18 cellular contexts compared by ENCODE assay signal in the genomic region with DNA sequence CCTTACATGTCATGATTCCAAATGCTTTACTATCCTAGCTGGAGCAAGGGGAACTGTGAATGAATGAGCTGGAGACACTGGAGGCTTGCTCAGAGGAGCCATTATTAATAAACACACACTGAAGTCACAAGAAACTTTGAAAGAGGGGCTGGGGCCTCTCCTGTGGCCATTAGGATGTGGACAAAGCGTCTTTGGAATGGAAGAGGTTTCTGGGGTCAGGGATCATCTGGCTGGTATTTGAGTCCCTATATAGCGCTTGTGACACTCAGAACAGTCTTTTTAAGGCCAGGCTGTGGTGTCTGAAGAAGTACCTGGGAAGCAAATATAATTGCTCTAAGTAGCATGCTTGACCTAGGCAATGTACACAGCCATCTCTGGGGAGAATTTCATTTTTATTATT.
"Had no signal": no experiment of that assay in that cellular context is flagged by ENCODE, and none has a peak within 500 bp of the region (broad histone marks: within the 10 kb centered on the region; RNA-seq: fewer than 3 reads in every experiment).

No MANE protein-coding gene starts in this region.

- H3K36me3 ChIP-seq: esophagus squamous epithelium, sigmoid colon, vagina had no signal

- H3K4me1 Mint-ChIP-seq: activated B cell treated with CpG ODN at 0.5 μM for 24 hours had no signal

- H3K4me3 ChIP-seq: dorsolateral prefrontal cortex, esophagus squamous epithelium, psoas muscle, sigmoid colon, vagina had no signal

- ATAC-seq: activated naive CD4-positive, alpha-beta T cell treated with anti-CD3 and anti-CD28 coated beads, Interleukin-2, amount 50 U/mL, for 72 hours; psoas muscle had no signal

- H3K27ac Mint-ChIP-seq: activated B cell treated with CpG ODN at 0.5 μM for 24 hours; activated naive CD4-positive, alpha-beta T cell treated with anti-CD3 and anti-CD28 coated beads, Interleukin-2, amount 50 U/mL, for 72 hours; stimulated activated naive CD8-positive, alpha-beta T cell treated with anti-CD3 and anti-CD28 coated beads, Interleukin-15, Interleukin-2, amounts not matched to agents 100 ng/mL and 50 ng/mL, for 24 hours had no signal

- H3K27me3 Mint-ChIP-seq: activated B cell treated with CpG ODN at 0.5 μM for 24 hours; stimulated activated naive CD8-positive, alpha-beta T cell treated with anti-CD3 and anti-CD28 coated beads, Interleukin-15, Interleukin-2, amounts not matched to agents 100 ng/mL and 50 ng/mL, for 24 hours had no signal

- H3K27ac ChIP-seq: dorsolateral prefrontal cortex, esophagus squamous epithelium, psoas muscle, vagina had no signal

- H3K36me3 Mint-ChIP-seq: activated naive CD4-positive, alpha-beta T cell treated with anti-CD3 and anti-CD28 coated beads, Interleukin-2, amount 50 U/mL, for 72 hours had no signal

- H3K9me3 ChIP-seq: esophagus squamous epithelium, psoas muscle, sigmoid colon, vagina had no signal

- H3K27me3 ChIP-seq: dorsolateral prefrontal cortex, esophagus squamous epithelium, sigmoid colon, vagina had no signal

- H3K4me3 Mint-ChIP-seq: activated B cell treated with CpG ODN at 0.5 μM for 24 hours; stimulated activated naive CD8-positive, alpha-beta T cell treated with anti-CD3 and anti-CD28 coated beads, Interleukin-15, Interleukin-2, amounts not matched to agents 100 ng/mL and 50 ng/mL, for 24 hours had no signal

- DNase-seq: activated B cell treated with CpG ODN at 0.5 μM for 24 hours; activated CD4-positive, alpha-beta T cell treated with anti-CD3 and anti-CD28 coated beads, Interleukin-2, amount 50 U/mL, for 1 hour; activated effector memory CD4-positive, alpha-beta T cell treated with Interleukin-2 at 50 U/mL for 16 hours; activated T-cell treated with anti-CD3 and anti-CD28 coated beads, Interleukin-2, amount 50 U/mL, for 1 hour; amniotic stem cell; dorsolateral prefrontal cortex; esophagus squamous epithelium; foreskin melanocyte; head of caudate nucleus; midbrain; psoas muscle; sigmoid colon; stimulated activated CD4-positive, alpha-beta T cell treated with anti-CD3 and anti-CD28 coated beads, Interleukin-2, amount 100 ng/mL, for 48 hours; stimulated activated CD8-positive, alpha-beta memory T cell treated with anti-CD3 and anti-CD28 coated beads, Interleukin-4, amount 100 ng/mL, for 48 hours; T-helper 1 cell had no signal
